24 cellular contexts compared by ENCODE assay signal in the genomic region with DNA sequence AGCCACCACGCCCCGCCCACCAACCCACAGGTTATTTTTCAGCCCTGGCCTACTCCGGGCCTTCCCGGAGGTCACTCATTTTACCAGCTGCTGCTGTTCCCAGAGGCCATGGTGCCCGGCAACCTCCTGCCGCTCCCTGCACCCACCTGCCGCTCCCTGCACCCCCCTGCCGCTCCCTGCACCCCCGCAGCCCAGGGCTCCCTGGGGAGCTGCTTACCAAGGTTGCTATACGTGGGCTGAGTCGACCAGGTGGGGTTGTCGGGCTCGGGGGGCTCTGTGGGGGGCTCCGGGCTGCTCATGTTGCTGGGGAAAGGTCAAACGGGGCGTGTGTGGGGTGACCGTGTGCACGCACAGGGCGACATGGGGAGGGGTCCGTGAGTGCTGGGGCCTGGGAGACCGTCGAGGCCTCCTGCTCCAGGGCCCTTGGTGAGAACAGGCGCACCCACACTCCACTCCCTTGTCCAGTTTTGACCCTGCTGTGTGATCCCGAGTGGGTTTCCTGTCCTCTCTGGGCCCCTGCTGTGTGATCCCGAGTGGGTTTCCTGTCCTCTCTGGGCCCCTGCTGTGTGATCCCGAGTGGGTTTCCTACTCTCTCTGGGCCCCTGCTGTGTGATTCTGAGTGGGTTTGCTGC. TPM values are rescaled to one million over a fixed set of nuclear protein-coding genes. Genes with fewer than 3 reads are reported as not detected.
"Had no signal": no experiment of that assay in that cellular context is flagged by ENCODE, and none has a peak within 500 bp of the region (broad histone marks: within the 10 kb centered on the region; RNA-seq: fewer than 3 reads in every experiment).

No MANE protein-coding gene starts in this region.

- H3K9me3 ChIP-seq: lower lobe of right lung, prostate gland, stomach had no signal

- DNase-seq: activated CD4-positive, alpha-beta T cell treated with anti-CD3 and anti-CD28 coated beads, Interleukin-2, amount 10 ng/mL, durations not matched to agents 24 days and 14 days; activated CD8-positive, alpha-beta T cell treated with anti-CD3 and anti-CD28 coated beads for 36 hours; activated naive CD4-positive, alpha-beta T cell treated with Interleukin-2 at 50 U/mL for 16 hours; activated naive CD8-positive, alpha-beta T cell treated with anti-CD3 and anti-CD28 coated beads, Interleukin-2, amount 10 ng/mL, durations not matched to agents 7 days and 5 days; activated T-cell treated with anti-CD3 and anti-CD28 coated beads, Interleukin-2, amount 50 U/mL, for 1 hour; amygdala; endodermal cell; foreskin fibroblast; left colon; lower lobe of right lung; nephron progenitor cell; stomach; trophoblast cell had no signal

- H3K27ac ChIP-seq: epithelial cell of prostate, prostate gland had no signal

- H3K36me3 ChIP-seq: prostate gland had no signal

- FAIRE-seq: colon, islet of Langerhans had no signal

- ATAC-seq: activated CD8-positive, alpha-beta T cell treated with anti-CD3 and anti-CD28 coated beads for 36 hours; activated T-helper 17 cell treated with anti-CD3 and anti-CD28 coated beads, Interleukin-2, amount 50 U/mL, for 72 hours; left colon; right cardiac atrium had no signal

- H3K4me3 ChIP-seq: prostate gland had no signal

RNA-seq across cellular contexts. Expression of a gene that starts 1.2 kb away (rescaled TPM):
- total RNA-seq: activated CD8-positive, alpha-beta T cell treated with anti-CD3 and anti-CD28 coated beads for 36 hours; endodermal cell; glomerular endothelial cell had no signal

RNA-seq across cellular contexts. Expression of a gene that starts 24.5 kb away (rescaled TPM):
- total RNA-seq: lower lobe of right lung; omental fat pad; right cardiac atrium; T-helper 1 cell treated with Interleukin-12 subunit alpha and Interleukin-12 subunit beta and Interleukin-4 antibody, amounts not matched to agents 30 ng/mL and 1 ng/mL, for 36 hours; temporal lobe had no signal

RNA-seq across cellular contexts. Expression of a gene that starts 27.2 kb away (rescaled TPM):
- total RNA-seq: cardiac septum, glomerular endothelial cell, left colon, lower lobe of right lung, right cardiac atrium, stomach had no signal
- polyA plus RNA-seq: right cardiac atrium, stomach had no signal
